1 cellular context compared by ENCODE assay signal in genomic region chr11:115452245-115452644, GRCh38.
TF ChIP-seq lines count a peak whose summit lies in the region.

No MANE protein-coding gene starts in this region.

TF ChIP-seq in HepG2, 621 proteins besides CTCF, POLR2A, EP300 and RAD21 (continued from another document):
- TF ChIP-seq, protein P1, sequence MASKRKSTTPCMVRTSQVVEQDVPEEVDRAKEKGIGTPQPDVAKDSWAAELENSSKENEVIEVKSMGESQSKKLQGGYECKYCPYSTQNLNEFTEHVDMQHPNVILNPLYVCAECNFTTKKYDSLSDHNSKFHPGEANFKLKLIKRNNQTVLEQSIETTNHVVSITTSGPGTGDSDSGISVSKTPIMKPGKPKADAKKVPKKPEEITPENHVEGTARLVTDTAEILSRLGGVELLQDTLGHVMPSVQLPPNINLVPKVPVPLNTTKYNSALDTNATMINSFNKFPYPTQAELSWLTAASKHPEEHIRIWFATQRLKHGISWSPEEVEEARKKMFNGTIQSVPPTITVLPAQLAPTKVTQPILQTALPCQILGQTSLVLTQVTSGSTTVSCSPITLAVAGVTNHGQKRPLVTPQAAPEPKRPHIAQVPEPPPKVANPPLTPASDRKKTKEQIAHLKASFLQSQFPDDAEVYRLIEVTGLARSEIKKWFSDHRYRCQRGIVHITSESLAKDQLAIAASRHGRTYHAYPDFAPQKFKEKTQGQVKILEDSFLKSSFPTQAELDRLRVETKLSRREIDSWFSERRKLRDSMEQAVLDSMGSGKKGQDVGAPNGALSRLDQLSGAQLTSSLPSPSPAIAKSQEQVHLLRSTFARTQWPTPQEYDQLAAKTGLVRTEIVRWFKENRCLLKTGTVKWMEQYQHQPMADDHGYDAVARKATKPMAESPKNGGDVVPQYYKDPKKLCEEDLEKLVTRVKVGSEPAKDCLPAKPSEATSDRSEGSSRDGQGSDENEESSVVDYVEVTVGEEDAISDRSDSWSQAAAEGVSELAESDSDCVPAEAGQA (IDR thresholded peaks at IDR 0.05; ENCODE audit: low read depth): no peak
- TF ChIP-seq, protein P1 (CRISPR knock-in tag; IDR thresholded peaks at IDR 0.05; ENCODE audit: borderline replicate concordance): no peak
- no peak for TF ChIP-seq ZNF879 (CRISPR knock-in tag; IDR thresholded peaks at IDR 0.05)
- TF ChIP-seq TCF7 (IDR thresholded peaks at IDR 0.05; ENCODE audit: low read depth): peak; percentile 39; the same call in 1 of the 2 replicates
- TF ChIP-seq FOXA1 (IDR thresholded peaks at IDR 0.05): no peak
- peak; percentile 33; the same call in 1 of the 2 replicates for TF ChIP-seq FOXA1 (CRISPR knock-in tag; IDR thresholded peaks at IDR 0.05)
